ENCODE assay signal across 10 cellular contexts in the genomic region with DNA sequence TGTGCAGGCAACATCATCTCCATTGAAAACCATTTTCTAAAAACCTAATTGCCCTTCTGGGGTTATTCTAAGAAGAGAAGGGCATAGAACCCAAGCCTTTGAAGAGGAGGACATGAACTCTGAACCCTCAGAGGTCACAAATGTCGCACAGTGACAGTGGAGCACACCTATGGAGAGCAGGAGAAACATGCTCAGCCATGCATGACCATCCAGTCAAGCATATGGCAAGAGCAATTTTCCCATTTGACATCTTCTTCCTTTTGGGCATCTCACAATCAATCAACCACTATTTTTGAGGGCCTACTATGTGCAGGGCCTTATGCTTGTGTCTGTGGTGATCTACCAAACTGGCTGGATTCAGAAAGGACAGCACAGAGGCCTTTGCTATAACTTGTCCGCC. TPM values are rescaled to one million over a fixed set of nuclear protein-coding genes. Genes with fewer than 3 reads are reported as not detected.
"Had no signal": no experiment of that assay in that cellular context is flagged by ENCODE, and none has a peak within 500 bp of the region (broad histone marks: within the 10 kb centered on the region; RNA-seq: fewer than 3 reads in every experiment).

No MANE protein-coding gene starts in this region.

- FAIRE-seq: H1, H54, HepG2 had no signal

- H3K4me3 ChIP-seq: GM23338 had no signal

- DNase-seq: H9, HCEC 1CT, KBM-7 had no signal

- H3K4me2 ChIP-seq: GM23338, KMS-11 had no signal

- ATAC-seq: GM23338, HepG2 had no signal

- H3K27ac ChIP-seq: HL-60, KMS-11 had no signal

- H3K9ac ChIP-seq: KMS-11 had no signal

- H2AFZ ChIP-seq: GM23338 had no signal

RNA-seq across cellular contexts. Expression of gene AFF2, which starts 30.1 kb away (rescaled TPM):
- total RNA-seq: HepG2 had no signal
- polyA plus RNA-seq: HepG2, IgD-negative memory B cell had no signal
